Comparison of ENCODE assay signal across 9 cellular contexts in the genomic region with DNA sequence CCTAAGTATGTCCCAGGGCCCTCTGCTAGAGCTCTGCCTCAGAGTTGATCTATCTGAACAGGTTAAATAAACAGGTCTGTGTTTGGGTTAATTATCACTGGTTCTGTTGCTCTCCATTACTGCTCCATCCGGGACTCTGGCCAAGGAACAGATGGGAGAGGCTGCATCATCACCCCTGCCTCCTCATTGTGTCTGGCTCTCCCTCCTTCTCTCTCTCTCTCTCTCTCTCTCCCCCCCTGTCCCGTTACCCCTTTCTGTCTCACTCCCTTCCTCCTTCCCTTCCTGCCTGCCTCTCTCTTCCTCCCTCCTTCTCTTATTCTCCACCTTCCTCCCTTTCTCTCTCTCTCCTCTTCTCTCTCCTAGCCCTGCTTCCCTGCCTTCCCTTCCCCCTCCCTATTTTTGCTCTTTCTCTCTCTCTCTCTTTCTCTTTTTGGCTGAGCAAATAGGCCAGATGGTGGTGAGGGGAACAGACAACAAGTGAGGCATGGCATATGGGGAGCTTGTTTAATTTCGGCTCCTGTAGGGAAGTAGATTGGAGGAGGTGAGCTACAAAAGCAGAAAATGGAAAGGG.
DNase-seq lines count a peak whose midpoint lies in the region; ATAC-seq, FAIRE-seq and TF ChIP-seq lines count a peak whose summit lies in the region.
"Had no signal": no experiment of that assay in that cellular context is flagged by ENCODE, and none has a peak within 500 bp of the region (broad histone marks: within the 10 kb centered on the region; RNA-seq: fewer than 3 reads in every experiment).

No MANE protein-coding gene starts in this region.

- no peaks in the 10 kb centered on the region for H3K27me3 Mint-ChIP-seq in chondrocyte (ENCODE audit: low read depth)

- peaks cover 33% of the 10 kb centered on the region for H3K4me1 Mint-ChIP-seq in chondrocyte (ENCODE audit: low read depth)

- ATAC-seq in GM19395 (IDR thresholded peaks at IDR 0.05; ENCODE audit: unreplicated experiment) (no peak), GM18511 (IDR thresholded peaks at IDR 0.05; ENCODE audit: unreplicated experiment) (no peak)

- peak overlapping the region; percentile 56 for H3K27ac Mint-ChIP-seq in chondrocyte (ENCODE audit: unreplicated experiment)

- H3K4me3 Mint-ChIP-seq in chondrocyte (ENCODE audit: unreplicated experiment): no peak overlapping the region

- no peak for FAIRE-seq in H54 (lab: Jason Lieb, UNC)
- FAIRE-seq: G401.6 had no signal

- no peaks in the 10 kb centered on the region for H3K9me3 Mint-ChIP-seq in chondrocyte (ENCODE audit: low read depth)

- no peak for TF ChIP-seq CTCF in chondrocyte (IDR thresholded peaks at IDR 0.05)

- DNase-seq in Ammon's horn (ENCODE audit: low spot score) (peak; percentile 82), NCI-H2081 treated with DMSO at 0.1 percent for 48 hours (lab: John Stamatoyannopoulos, UW) (peak; percentile 90), chondrocyte (ENCODE audit: low spot score) (no peak), myocyte (ENCODE audit: low read depth) (peak; percentile 45), H54 (ENCODE audit: insufficient read length, low spot score) (no peak)
- no peak for DNase-seq in activated CD4-positive, CD25-positive, alpha-beta regulatory T cell (lab: John Stamatoyannopoulos, UW)

- TF ChIP-seq POLR2A in H54 (IDR thresholded peaks at IDR 0.05; ENCODE audit: low read depth, low read length): no peak

- H3K36me3 Mint-ChIP-seq in chondrocyte (ENCODE audit: low read depth): peaks cover 10% of the 10 kb centered on the region

Comparison
In these comparisons a context has a peak if more than half of its experiments do, and no peak if none do; other contexts are left out.
1. DNase-seq: peak in Ammon's horn (single experiment), NCI-H2081 treated with DMSO at 0.1 percent for 48 hours (single experiment) and myocyte (single experiment); none in chondrocyte (single experiment), H54 (single experiment) and activated CD4-positive, CD25-positive, alpha-beta regulatory T cell (0 of 4).